Comparison of ENCODE assay signal across 27 cellular contexts in the genomic region with DNA sequence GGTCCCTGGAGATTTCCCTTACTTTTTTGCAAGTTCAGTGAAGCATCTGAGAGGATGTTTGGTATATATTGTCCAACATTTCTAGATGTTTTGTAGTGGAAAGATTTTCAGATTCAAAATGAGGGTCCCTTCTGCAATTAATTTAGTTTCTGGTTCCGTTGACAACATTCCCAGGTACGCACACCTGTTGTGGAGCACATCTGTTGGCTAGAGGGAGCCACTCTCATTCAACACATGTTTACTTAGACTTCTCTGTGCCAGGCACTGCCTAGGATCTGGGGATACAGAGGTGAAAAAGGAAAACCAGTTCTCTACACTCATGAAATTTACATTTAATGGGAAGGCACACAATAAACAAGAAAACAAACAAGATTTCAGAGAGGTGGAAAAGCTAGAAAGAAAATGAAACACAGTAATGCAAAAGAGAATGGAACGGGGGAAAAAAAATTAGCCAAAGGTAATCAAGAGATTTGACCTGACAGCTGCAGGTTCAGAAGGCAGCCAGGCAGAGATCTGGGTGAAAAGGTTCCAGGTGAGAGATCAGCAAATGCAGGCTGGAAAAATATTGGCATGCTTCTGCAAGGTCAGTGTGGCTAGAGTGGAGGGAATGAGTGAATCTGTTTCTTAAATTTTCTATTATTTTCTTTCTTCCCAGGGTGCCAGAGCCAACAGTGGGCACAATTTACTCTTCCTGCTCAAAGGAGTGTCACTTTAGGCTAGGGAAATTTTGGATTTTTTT. TPM values are rescaled to one million over a fixed set of nuclear protein-coding genes. Genes with fewer than 3 reads are reported as not detected.
DNase-seq lines count a peak whose midpoint lies in the region; ATAC-seq and TF ChIP-seq lines count a peak whose summit lies in the region.
"Had no signal": no experiment of that assay in that cellular context is flagged by ENCODE, and none has a peak within 500 bp of the region (broad histone marks: within the 10 kb centered on the region; RNA-seq: fewer than 3 reads in every experiment).

No MANE protein-coding gene starts in this region.

- H2AFZ ChIP-seq in H9 (ENCODE audit: low read length): no peak overlapping the region

- H3K9me3 ChIP-seq in H9 (ENCODE audit: control insufficient read depth, low read depth, low read length): no peaks in the 10 kb centered on the region
- H3K9me3 ChIP-seq: ovary, SJCRH30 had no signal

- H3K4me1 Mint-ChIP-seq in H9: peaks cover 18 to 32% of the 10 kb centered on the region in 2 experiments
- H3K4me1 Mint-ChIP-seq: activated CD4-positive, alpha-beta T cell treated with anti-CD3 and anti-CD28 coated beads, Interleukin-2, amount 10 ng/mL, durations not matched to agents 7 days and 5 days; stimulated activated memory B cell treated with anti-CD40 and anti-IgM and Interleukin-4, amounts not matched to agents 10 μg/mL and 1 μg/mL and 100 μg/mL, for 72 hours had no signal

- H3K27me3 ChIP-seq in H9 (ENCODE audit: insufficient read depth, low read length): no peaks in the 10 kb centered on the region; the same call in 1 of the 2 replicates
- H3K27me3 ChIP-seq: ovary, suprapubic skin had no signal

- no peak overlapping the region for H4K8ac ChIP-seq in H9 (replicated peaks; ENCODE audit: insufficient read length, low read depth, low read length)

- H3K4ac ChIP-seq in H9 (ENCODE audit: low read depth, low read length): no peak overlapping the region

- H3K56ac ChIP-seq in H9 (ENCODE audit: insufficient read length, low read depth, low read length): no peak overlapping the region

- H3K23me2 ChIP-seq in H9 (ENCODE audit: insufficient read length, low read depth, low read length, poor library complexity, severe bottlenecking): no peaks in the 10 kb centered on the region

- H4K5ac ChIP-seq in H9 (ENCODE audit: insufficient read length, low read depth, low read length): no peak overlapping the region

- peaks cover 2 to 3% of the 10 kb centered on the region in 2 experiments; a peak in 2 of 5 replicates for H3K9me3 Mint-ChIP-seq in H9
- H3K9me3 Mint-ChIP-seq: activated CD4-positive, alpha-beta T cell treated with anti-CD3 and anti-CD28 coated beads, Interleukin-2, amount 10 ng/mL, durations not matched to agents 7 days and 5 days; natural killer cell treated with Interleukin-12 subunit alpha and Interleukin-12 subunit beta and Interleukin-15 and Interleukin-18, amount 100 ng/mL, for 72 hours; stimulated activated memory B cell treated with anti-CD40 and anti-IgM and Interleukin-4, amounts not matched to agents 10 μg/mL and 1 μg/mL and 100 μg/mL, for 72 hours had no signal

- H3K23ac ChIP-seq in H9 (ENCODE audit: insufficient read length, low read depth, low read length): no peak overlapping the region

- WGBS in H9 (ENCODE audit: extremely low coverage, insufficient read length, low lambda C conversion rate): no CpG with 5 or more reads among the region's 3 CpGs

- H2BK12ac ChIP-seq in H9 (ENCODE audit: insufficient read length, low read depth, low read length): no peak overlapping the region

- H3T11ph ChIP-seq in H9 (ENCODE audit: low read length): no peak overlapping the region

- no peak overlapping the region for H3K4me2 ChIP-seq in H9 (ENCODE audit: insufficient read depth, insufficient read length, low read length)

- no peaks in the 10 kb centered on the region for H3K79me1 ChIP-seq in H9 (ENCODE audit: insufficient read depth, low read depth, low read length, poor library complexity, severe bottlenecking)

- no peaks in the 10 kb centered on the region; the same call in 1 of the 2 replicates for H3K4me1 ChIP-seq in H9 (ENCODE audit: insufficient read depth, low read length)
- H3K4me1 ChIP-seq: SJCRH30, suprapubic skin had no signal

- H2AK5ac ChIP-seq in H9 (ENCODE audit: insufficient read length, low read length): no peak overlapping the region

- H3K4me3 Mint-ChIP-seq in H9: no peak overlapping the region
- H3K4me3 Mint-ChIP-seq: activated CD4-positive, alpha-beta T cell treated with anti-CD3 and anti-CD28 coated beads, Interleukin-2, amount 10 ng/mL, durations not matched to agents 7 days and 5 days; activated naive CD8-positive, alpha-beta T cell; natural killer cell treated with Interleukin-12 subunit alpha and Interleukin-12 subunit beta and Interleukin-15 and Interleukin-18, amount 100 ng/mL, for 72 hours; stimulated activated memory B cell treated with anti-CD40 and anti-IgM and Interleukin-4, amounts not matched to agents 10 μg/mL and 1 μg/mL and 100 μg/mL, for 72 hours had no signal

- H4K20me1 ChIP-seq in H9 (ENCODE audit: control insufficient read depth, insufficient read depth, insufficient read length): no peaks in the 10 kb centered on the region

- H4K91ac ChIP-seq in H9 (ENCODE audit: insufficient read length, low read depth, low read length): no peak overlapping the region

- DNase-seq in H9: no peak
- DNase-seq in NCI-H146 treated with DMSO at 0.1 percent for 48 hours (lab: John Stamatoyannopoulos, UW; ENCODE audit: unreplicated experiment): peak; percentile 2
- DNase-seq in NCI-H774 (lab: John Stamatoyannopoulos, UW): peak; percentile 19
- peak; percentile 38 for DNase-seq in left kidney (ENCODE audit: low read depth, low spot score)
- no peak for DNase-seq in ecto neural progenitor cell (ENCODE audit: low spot score)
- DNase-seq in RWPE1 (ENCODE audit: low spot score): no peak
- no peak for DNase-seq in stimulated activated CD4-positive, alpha-beta T cell treated with anti-CD3 and anti-CD28 coated beads, Interleukin-1b, Interleukin-23, amount 100 ng/mL, for 48 hours
- DNase-seq: activated CD4-positive, alpha-beta T cell treated with anti-CD3 and anti-CD28 coated beads, Interleukin-2, amount 10 ng/mL, durations not matched to agents 7 days and 5 days; activated effector memory CD4-positive, alpha-beta T cell treated with anti-CD3 and anti-CD28 coated beads, Interleukin-2, amount 50 U/mL, for 16 hours; activated T-cell treated with anti-CD3 and anti-CD28 coated beads, Interleukin-2, amount 50 U/mL, for 1 hour; anterior cingulate cortex; hippocampal formation; KBM-7; left colon; MM.1S; NCI-H1436 treated with DMSO at 0.1 percent for 48 hours; NCI-H2227 treated with DMSO at 0.1 percent for 48 hours; ovary; SJCRH30; stimulated activated CD4-positive, alpha-beta T cell treated with anti-CD3 and anti-CD28 coated beads, Interleukin-15, amount 100 ng/mL, for 24 hours; T1000 had no signal

- POLR2A ChIA-PET in RWPE1 (lab: Yijun Ruan, JAX; ENCODE audit: low non-redundant PET): no interaction called here

- H3K36me3 Mint-ChIP-seq in H9 (ENCODE audit: insufficient read depth in 1 of 3, low read depth in 3 of 3): peaks cover 0 to 11% (median 3%) of the 10 kb centered on the region in 3 experiments; a peak in 3 of 7 replicates
- H3K36me3 Mint-ChIP-seq: activated naive CD8-positive, alpha-beta T cell; natural killer cell treated with Interleukin-12 subunit alpha and Interleukin-12 subunit beta and Interleukin-15 and Interleukin-18, amount 100 ng/mL, for 72 hours; stimulated activated memory B cell treated with anti-CD40 and anti-IgM and Interleukin-4, amounts not matched to agents 10 μg/mL and 1 μg/mL and 100 μg/mL, for 72 hours had no signal

- no peaks in the 10 kb centered on the region for H3K79me2 ChIP-seq in H9 (ENCODE audit: insufficient read depth, low read length)

- peak overlapping the region; percentile 51 for H2BK20ac ChIP-seq in H9 (ENCODE audit: low read depth, low read length, poor library complexity, severe bottlenecking)

- H3K27me3 Mint-ChIP-seq in H9 (ENCODE audit: low read depth): peaks cover 18% of the 10 kb centered on the region
- H3K27me3 Mint-ChIP-seq: activated CD4-positive, alpha-beta T cell treated with anti-CD3 and anti-CD28 coated beads, Interleukin-2, amount 10 ng/mL, durations not matched to agents 7 days and 5 days had no signal

- H3K27ac ChIP-seq in H9 (ENCODE audit: insufficient read length, low read depth, low read length): no peak overlapping the region
- no peak overlapping the region for H3K27ac ChIP-seq in RWPE1
- H3K27ac ChIP-seq: HL-60, ovary, SJCRH30, suprapubic skin had no signal

- no peak overlapping the region for H3K14ac ChIP-seq in H9 (ENCODE audit: insufficient read depth, low read length)

- 0 out of 3 replicates have a peak, but pooled peaks have one; percentile 15 for TF ChIP-seq CTCF in H9 (conservative IDR thresholded peaks at IDR 0.05)
- no peak for TF ChIP-seq CTCF in RWPE1 (conservative IDR thresholded peaks at IDR 0.05; ENCODE audit: low read depth)

- H2BK120ac ChIP-seq in H9 (ENCODE audit: low read depth, low read length, poor library complexity, severe bottlenecking): no peak overlapping the region

- CTCF ChIA-PET in RWPE1 (lab: Yijun Ruan, JAX): no interaction called here

- no peak overlapping the region for H2BK5ac ChIP-seq in H9 (ENCODE audit: insufficient read length, low read length)

- no peak overlapping the region; a peak in 2 of 7 replicates for H3K27ac Mint-ChIP-seq in H9
- H3K27ac Mint-ChIP-seq: activated CD4-positive, alpha-beta T cell treated with anti-CD3 and anti-CD28 coated beads, Interleukin-2, amount 10 ng/mL, durations not matched to agents 7 days and 5 days; activated naive CD8-positive, alpha-beta T cell; natural killer cell treated with Interleukin-12 subunit alpha and Interleukin-12 subunit beta and Interleukin-15 and Interleukin-18, amount 100 ng/mL, for 72 hours; stimulated activated memory B cell treated with anti-CD40 and anti-IgM and Interleukin-4, amounts not matched to agents 10 μg/mL and 1 μg/mL and 100 μg/mL, for 72 hours had no signal

- H2BK15ac ChIP-seq in H9 (ENCODE audit: low read depth, low read length): no peak overlapping the region

- no peak overlapping the region for H3K9ac ChIP-seq in H9 (ENCODE audit: extremely low read depth, insufficient read length, low read length)

- ATAC-seq in HG02623 (IDR thresholded peaks at IDR 0.05; ENCODE audit: unreplicated experiment): no peak
- ATAC-seq: left colon; natural killer cell treated with Interleukin-12 subunit alpha and Interleukin-12 subunit beta and Interleukin-15 and Interleukin-18, amount 100 ng/mL, for 72 hours; stimulated activated memory B cell treated with anti-CD40 and anti-IgM and Interleukin-4, amounts not matched to agents 10 μg/mL and 1 μg/mL and 100 μg/mL, for 72 hours had no signal

- H3K18ac ChIP-seq in H9 (ENCODE audit: insufficient read length, low read depth, low read length): no peak overlapping the region

RNA-seq across cellular contexts. Expression of a gene that starts 48.4 kb away (rescaled TPM):
- 6.1 and 7.6 TPM in 2 replicates for total RNA-seq in H9 (2021)

Comparison
In these comparisons a context has a peak if more than half of its experiments do, and no peak if none do; other contexts are left out.
1. DNase-seq: peak in NCI-H146 treated with DMSO at 0.1 percent for 48 hours (single experiment), NCI-H774 (single experiment) and left kidney (single experiment); none in H9 (single experiment), ecto neural progenitor cell (single experiment), RWPE1 (single experiment) and stimulated activated CD4-positive, alpha-beta T cell treated with anti-CD3 and anti-CD28 coated beads, Interleukin-1b, Interleukin-23, amount 100 ng/mL, for 48 hours (single experiment).